14 cellular contexts compared by ENCODE assay signal in the genomic region with DNA sequence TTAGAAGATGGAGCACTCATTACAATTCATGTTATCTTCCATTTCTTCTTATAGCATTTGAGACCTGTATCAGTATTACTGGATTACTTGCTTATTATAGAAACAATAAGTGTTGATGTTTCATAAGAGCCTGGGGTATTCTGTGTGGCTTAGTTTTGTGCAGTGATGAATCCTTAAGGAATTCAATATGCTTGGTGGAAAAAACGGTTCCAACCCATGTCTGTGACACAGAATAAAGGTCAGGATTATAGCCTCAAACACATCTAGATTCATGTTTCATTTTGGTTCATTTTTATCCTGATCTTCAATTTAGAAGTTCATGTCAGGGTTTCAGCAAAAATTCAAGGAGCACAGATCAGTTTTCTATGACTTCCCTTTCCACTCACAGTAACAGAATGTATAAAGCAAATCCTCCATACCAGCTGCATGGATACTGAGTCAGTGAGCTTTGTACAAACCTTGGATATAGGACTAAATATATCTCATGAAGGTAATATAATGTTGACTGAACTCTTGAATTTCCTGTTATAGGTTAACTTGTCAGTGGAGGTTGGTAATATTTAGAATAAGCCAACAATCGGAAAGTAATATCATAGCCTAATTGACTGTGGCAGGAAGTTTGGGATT.
A peak's percentile ranks its signal among the peaks of the same experiment; 100 is the strongest.
DNase-seq lines count a peak whose midpoint lies in the region; ATAC-seq, FAIRE-seq and TF ChIP-seq lines count a peak whose summit lies in the region.
"Had no signal": no experiment of that assay in that cellular context is flagged by ENCODE, and none has a peak within 500 bp of the region (broad histone marks: within the 10 kb centered on the region; RNA-seq: fewer than 3 reads in every experiment).

No MANE protein-coding gene starts in this region.

- no peaks in the 10 kb centered on the region for H4K20me1 ChIP-seq in Karpas-422 (ENCODE audit: insufficient read depth, low read depth, low read length)

- DNase-seq in A549 (ENCODE audit: low read depth in 1 of 2, low spot score in 1 of 2): peak in 1 of 2 experiments; percentile 29
- DNase-seq in HFFc6: peak; percentile 66
- DNase-seq in astrocyte of the hippocampus (ENCODE audit: low read depth, low spot score): peak; percentile 62
- peak; percentile 64 for DNase-seq in hepatic stellate cell (ENCODE audit: low spot score)
- no peak for DNase-seq in activated T-helper 1 cell treated with anti-CD3 and anti-CD28 coated beads, Interleukin-12 subunit alpha, Interleukin-12 subunit beta, Interleukin-2, Interleukin-4 antibody, amounts not matched to agents 30 ng/mL and 10 ng/mL and 1 ng/mL, durations not matched to agents 14 hours and 24 hours and 36 hours (ENCODE audit: low spot score)
- DNase-seq in GDM1 (lab: John Stamatoyannopoulos, UW): no peak
- DNase-seq in Karpas-422: no peak
- DNase-seq: activated CD4-positive, alpha-beta T cell treated with anti-CD3 and anti-CD28 coated beads for 1 hour; activated T-cell treated with anti-CD3 and anti-CD28 coated beads, Interleukin-2, amount 50 U/mL, for 4 hours; aorta; DMS53; pancreas had no signal

- peaks cover 37% of the 10 kb centered on the region for H3K4me1 Mint-ChIP-seq in HFFc6 (ENCODE audit: low read depth)
- no peaks in the 10 kb centered on the region for H3K4me1 Mint-ChIP-seq in activated T-helper 1 cell treated with anti-CD3 and anti-CD28 coated beads, Interleukin-12 subunit alpha, Interleukin-12 subunit beta, Interleukin-2, Interleukin-4 antibody, amounts not matched to agents 30 ng/mL and 10 ng/mL and 1 ng/mL, durations not matched to agents 14 hours and 24 hours and 36 hours (ENCODE audit: low read depth)

- 9% methylated on average over 2 of the region's 2 CpGs for WGBS in A549 (ENCODE audit: missing lambda C conversion rate)

- no peaks in the 10 kb centered on the region for H3K9me3 Mint-ChIP-seq in HFFc6
- H3K9me3 Mint-ChIP-seq in activated T-helper 1 cell treated with anti-CD3 and anti-CD28 coated beads, Interleukin-12 subunit alpha, Interleukin-12 subunit beta, Interleukin-2, Interleukin-4 antibody, amounts not matched to agents 30 ng/mL and 10 ng/mL and 1 ng/mL, durations not matched to agents 14 hours and 24 hours and 36 hours: no peaks in the 10 kb centered on the region
- H3K9me3 Mint-ChIP-seq: activated T-cell treated with anti-CD3 and anti-CD28 coated beads, Interleukin-2, amount 50 U/mL, for 4 hours; type B pancreatic cell had no signal

- no peak overlapping the region for H2AFZ ChIP-seq in Karpas-422 (ENCODE audit: low read length)

- H3K4me2 ChIP-seq in A549 (peak overlapping the region; percentile 66), Karpas-422 (ENCODE audit: low read depth, low read length, poor library complexity, severe bottlenecking) (no peak overlapping the region)

- H3K36me3 Mint-ChIP-seq in HFFc6 (ENCODE audit: low read depth): peaks cover 33% of the 10 kb centered on the region
- H3K36me3 Mint-ChIP-seq in activated T-helper 1 cell treated with anti-CD3 and anti-CD28 coated beads, Interleukin-12 subunit alpha, Interleukin-12 subunit beta, Interleukin-2, Interleukin-4 antibody, amounts not matched to agents 30 ng/mL and 10 ng/mL and 1 ng/mL, durations not matched to agents 14 hours and 24 hours and 36 hours (ENCODE audit: low read depth): no peaks in the 10 kb centered on the region

- H3K4me3 ChIP-seq in A549 (no peak overlapping the region), Karpas-422 (ENCODE audit: low read length) (no peak overlapping the region)
- H3K4me3 ChIP-seq: pancreas had no signal

- peaks cover 53% of the 10 kb centered on the region for H3K4me1 ChIP-seq in A549
- no peaks in the 10 kb centered on the region for H3K4me1 ChIP-seq in Karpas-422 (ENCODE audit: low read length)

- TF ChIP-seq RAD21 in A549 (conservative IDR thresholded peaks at IDR 0.05 in 1 of 2, IDR thresholded peaks at IDR 0.05 in 1 of 2): no peak

- H3K27me3 ChIP-seq in Karpas-422 (ENCODE audit: low read length): no peaks in the 10 kb centered on the region
- H3K27me3 ChIP-seq: pancreas had no signal

- TF ChIP-seq POLR2A in A549 (IDR thresholded peaks at IDR 0.05; ENCODE audit: low read length): no peak

- CTCF ChIA-PET in A549 (lab: Yijun Ruan, JAX): no interaction called here

- H3K27ac ChIP-seq in A549: peak overlapping the region; percentile 72 to 81
- H3K27ac ChIP-seq in Karpas-422 (ENCODE audit: low read length): no peak overlapping the region
- H3K27ac ChIP-seq: pancreas had no signal

- intact Hi-C loops in activated T-helper 1 cell treated with anti-CD3 and anti-CD28 coated beads, Interleukin-12 subunit alpha, Interleukin-12 subunit beta, Interleukin-2, Interleukin-4 antibody, amounts not matched to agents 30 ng/mL and 10 ng/mL and 1 ng/mL, durations not matched to agents 14 hours and 24 hours and 36 hours (cut with micrococcal nuclease): no loop called here

- H3K9me3 ChIP-seq in A549: no peaks in the 10 kb centered on the region
- H3K9me3 ChIP-seq in Karpas-422 (ENCODE audit: low read length): no peaks in the 10 kb centered on the region
- H3K9me3 ChIP-seq: pancreas had no signal

- peak; percentile 72 for FAIRE-seq in A549 (lab: Jason Lieb, UNC)
- FAIRE-seq: pancreas had no signal

- no peak overlapping the region for H3K9ac ChIP-seq in Karpas-422 (ENCODE audit: low read length)

- no peaks in the 10 kb centered on the region for H3K36me3 ChIP-seq in Karpas-422 (ENCODE audit: insufficient read depth, low read length)
- H3K36me3 ChIP-seq: pancreas had no signal

- ATAC-seq in A549 (peak in 1 of 2 experiments; percentile 60; a peak in 3 of 6 replicates), GM18519 (IDR thresholded peaks at IDR 0.05; ENCODE audit: low FRiP score, unreplicated experiment) (no peak)
- ATAC-seq: activated T-cell treated with anti-CD3 and anti-CD28 coated beads, Interleukin-2, amount 50 U/mL, for 4 hours; pancreas had no signal

- no peaks in the 10 kb centered on the region; the same call in 1 of the 2 replicates for H3K27me3 Mint-ChIP-seq in HFFc6 (ENCODE audit: insufficient read depth)
- peaks cover 7% of the 10 kb centered on the region for H3K27me3 Mint-ChIP-seq in activated T-helper 1 cell treated with anti-CD3 and anti-CD28 coated beads, Interleukin-12 subunit alpha, Interleukin-12 subunit beta, Interleukin-2, Interleukin-4 antibody, amounts not matched to agents 30 ng/mL and 10 ng/mL and 1 ng/mL, durations not matched to agents 14 hours and 24 hours and 36 hours (ENCODE audit: insufficient read depth)
- H3K27me3 Mint-ChIP-seq: type B pancreatic cell had no signal

- TF ChIP-seq EP300 in A549 (IDR thresholded peaks at IDR 0.05): no peak

- H3K9me2 ChIP-seq in Karpas-422 (replicated peaks; ENCODE audit: insufficient read depth, low read length): no peaks in the 10 kb centered on the region

- H3K79me2 ChIP-seq in Karpas-422 (ENCODE audit: low read length): no peaks in the 10 kb centered on the region

- POLR2A ChIA-PET in A549 (lab: Yijun Ruan, JAX): no interaction called here

- H3K27ac Mint-ChIP-seq in HFFc6: peak overlapping the region; percentile 77
- no peak overlapping the region for H3K27ac Mint-ChIP-seq in activated T-helper 1 cell treated with anti-CD3 and anti-CD28 coated beads, Interleukin-12 subunit alpha, Interleukin-12 subunit beta, Interleukin-2, Interleukin-4 antibody, amounts not matched to agents 30 ng/mL and 10 ng/mL and 1 ng/mL, durations not matched to agents 14 hours and 24 hours and 36 hours
- H3K27ac Mint-ChIP-seq: type B pancreatic cell had no signal

- H3K4me3 Mint-ChIP-seq in HFFc6: peak overlapping the region; percentile 65
- no peak overlapping the region for H3K4me3 Mint-ChIP-seq in activated T-helper 1 cell treated with anti-CD3 and anti-CD28 coated beads, Interleukin-12 subunit alpha, Interleukin-12 subunit beta, Interleukin-2, Interleukin-4 antibody, amounts not matched to agents 30 ng/mL and 10 ng/mL and 1 ng/mL, durations not matched to agents 14 hours and 24 hours and 36 hours
- H3K4me3 Mint-ChIP-seq: activated T-cell treated with anti-CD3 and anti-CD28 coated beads, Interleukin-2, amount 50 U/mL, for 4 hours; type B pancreatic cell had no signal

- no peak for TF ChIP-seq CTCF in A549 (IDR thresholded peaks at IDR 0.05)
- TF ChIP-seq CTCF in HFFc6 (IDR thresholded peaks at IDR 0.05): no peak

TF ChIP-seq in A549, 52 proteins besides CTCF, POLR2A, EP300 and RAD21:
- TF ChIP-seq, protein P1, sequence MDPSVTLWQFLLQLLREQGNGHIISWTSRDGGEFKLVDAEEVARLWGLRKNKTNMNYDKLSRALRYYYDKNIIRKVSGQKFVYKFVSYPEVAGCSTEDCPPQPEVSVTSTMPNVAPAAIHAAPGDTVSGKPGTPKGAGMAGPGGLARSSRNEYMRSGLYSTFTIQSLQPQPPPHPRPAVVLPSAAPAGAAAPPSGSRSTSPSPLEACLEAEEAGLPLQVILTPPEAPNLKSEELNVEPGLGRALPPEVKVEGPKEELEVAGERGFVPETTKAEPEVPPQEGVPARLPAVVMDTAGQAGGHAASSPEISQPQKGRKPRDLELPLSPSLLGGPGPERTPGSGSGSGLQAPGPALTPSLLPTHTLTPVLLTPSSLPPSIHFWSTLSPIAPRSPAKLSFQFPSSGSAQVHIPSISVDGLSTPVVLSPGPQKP (IDR thresholded peaks at IDR 0.05; ENCODE audit: low read depth, low read length): no peak
- TF ChIP-seq FOSL2 (IDR thresholded peaks at IDR 0.05): no peak
- peak; percentile 8; the same call in 1 of the 2 replicates for TF ChIP-seq FOSL2 (CRISPR knock-in tag; IDR thresholded peaks at IDR 0.05)

Comparison
In these comparisons a context has a peak if more than half of its experiments do, and no peak if none do; other contexts are left out.
1. DNase-seq: peak in HFFc6 (single experiment), astrocyte of the hippocampus (single experiment) and hepatic stellate cell (single experiment); none in activated T-helper 1 cell treated with anti-CD3 and anti-CD28 coated beads, Interleukin-12 subunit alpha, Interleukin-12 subunit beta, Interleukin-2, Interleukin-4 antibody, amounts not matched to agents 30 ng/mL and 10 ng/mL and 1 ng/mL, durations not matched to agents 14 hours and 24 hours and 36 hours (single experiment), GDM1 (single experiment) and Karpas-422 (single experiment).